ENCODE assay signal across 9 cellular contexts in the genomic region with DNA sequence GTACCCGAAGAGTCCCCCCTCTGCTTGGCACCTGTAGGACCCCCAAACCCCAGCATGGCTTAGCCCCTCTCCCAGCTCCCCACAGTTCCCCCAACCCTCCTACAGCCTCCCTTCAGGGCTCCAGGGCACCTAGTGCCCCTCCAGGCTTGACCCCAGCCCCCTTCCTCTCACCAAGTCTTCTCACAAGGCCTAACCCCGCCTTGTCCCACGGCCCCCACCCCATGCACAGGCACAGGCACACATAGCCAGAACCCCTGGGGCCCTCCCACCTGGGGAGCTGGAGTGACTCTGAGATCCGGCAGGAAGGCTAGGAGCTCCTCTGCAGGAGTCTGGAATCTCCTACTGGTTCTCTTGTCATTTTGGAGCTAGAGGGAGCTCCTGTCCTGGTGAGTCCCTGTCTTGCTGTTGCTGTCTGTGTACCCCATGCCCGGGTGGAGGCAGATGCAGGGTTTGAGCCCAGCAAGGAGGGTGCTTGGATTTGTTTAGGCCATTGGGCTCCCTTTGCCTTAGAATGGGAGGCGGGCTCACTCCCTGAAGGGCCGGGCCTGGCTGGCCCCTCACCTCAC. TPM values are rescaled to one million over a fixed set of nuclear protein-coding genes. Genes with fewer than 3 reads are reported as not detected.
DNase-seq lines count a peak whose midpoint lies in the region; ATAC-seq, FAIRE-seq and TF ChIP-seq lines count a peak whose summit lies in the region.
"Had no signal": no experiment of that assay in that cellular context is flagged by ENCODE, and none has a peak within 500 bp of the region (broad histone marks: within the 10 kb centered on the region; RNA-seq: fewer than 3 reads in every experiment).

No MANE protein-coding gene starts in this region.

- WGBS in gastroesophageal sphincter (ENCODE audit: low coverage in 1 of 2), 2 donors = 20% methylated on average over 1 of the region's 7 CpGs; no CpG with 5 or more reads in 1 of the 2 donors

- H3K27ac ChIP-seq in WERI-Rb-1 (no peak overlapping the region), gastroesophageal sphincter (peak overlapping the region; percentile 92 to 96 (median 94))

- TF ChIP-seq CTCF in WERI-Rb-1 (IDR thresholded peaks at IDR 0.05; ENCODE audit: low read depth, low read length) (peak; percentile 15; the same call in 1 of the 2 replicates), gastroesophageal sphincter (IDR thresholded peaks at IDR 0.05) (peak in 3 of 4 experiments; percentile 34 to 54 (median 46)), Caco-2 (IDR thresholded peaks at IDR 0.05; ENCODE audit: insufficient read depth in 1 of 2, low read depth in 1 of 2, low read length in 1 of 2, severe bottlenecking in 1 of 2, unreplicated experiment in 1 of 2) (peak in 1 of 2 experiments; percentile 3)

- in situ Hi-C loops in G401 (cut with HindIII; ENCODE audit: low sequenced_read_pairs) = no loop called here

- H3K27me3 ChIP-seq in WERI-Rb-1 (ENCODE audit: insufficient read depth, low read depth, severe bottlenecking) (no peaks in the 10 kb centered on the region), gastroesophageal sphincter (no peaks in the 10 kb centered on the region), Caco-2 (replicated peaks; ENCODE audit: control insufficient read depth, insufficient read depth, low read length) (no peaks in the 10 kb centered on the region)

- H3K9me3 ChIP-seq in WERI-Rb-1 (ENCODE audit: severe bottlenecking) (no peaks in the 10 kb centered on the region), gastroesophageal sphincter (no peaks in the 10 kb centered on the region), Caco-2 (no peaks in the 10 kb centered on the region)

- no peaks in the 10 kb centered on the region for H3K27me3 Mint-ChIP-seq in Caco-2 (ENCODE audit: insufficient read depth, unreplicated experiment)

- POLR2A ChIA-PET in Caco-2 (lab: Charles Lee) = no interaction called here

- no peaks in the 10 kb centered on the region for H3K4me1 Mint-ChIP-seq in Caco-2 (ENCODE audit: low read depth, unreplicated experiment)

- TF ChIP-seq EP300 in gastroesophageal sphincter (IDR thresholded peaks at IDR 0.05) = no peak

- peak; percentile 62 for ATAC-seq in gastroesophageal sphincter
- no peak for ATAC-seq in HG02885 (IDR thresholded peaks at IDR 0.05; ENCODE audit: poor library complexity, unreplicated experiment)

- DNase-seq in G401 (ENCODE audit: low spot score) (peak; percentile 82), WERI-Rb-1 (no peak), putamen (ENCODE audit: low spot score) (peak; percentile 43), Caco-2 (no peak), GM12891 (ENCODE audit: insufficient read length, low spot score) (no peak), T-helper 9 cell (no peak)

- TF ChIP-seq POLR2A in gastroesophageal sphincter (IDR thresholded peaks at IDR 0.05) = no peak
- no peak for TF ChIP-seq POLR2A in GM12891 (IDR thresholded peaks at IDR 0.05; ENCODE audit: low read depth, low read length)

- intact Hi-C loops in Caco-2 (cut with micrococcal nuclease; ENCODE audit: unreplicated experiment) = no loop called here

- no peak overlapping the region for H3K4me3 ChIP-seq in WERI-Rb-1 (ENCODE audit: low read depth, low read length)
- peak overlapping the region; percentile 35 to 52 for H3K4me3 ChIP-seq in gastroesophageal sphincter
- H3K4me3 ChIP-seq in Caco-2 (ENCODE audit: low read depth, low read length) = no peak overlapping the region

- no TSS peak for BruUV-seq in Caco-2 (replicated peaks; lab: Mats Ljungman, UMichigan)

- CTCF ChIA-PET in Caco-2 (lab: Charles Lee) = interaction anchor here (2.4 kb wide), 1 partner anchor 69 kb away, joined by 20 read pairs; no protein-coding TSS in a partner anchor

- H3K36me3 Mint-ChIP-seq in Caco-2 (ENCODE audit: insufficient read depth, unreplicated experiment) = no peaks in the 10 kb centered on the region

- H3K36me3 ChIP-seq in WERI-Rb-1 (no peaks in the 10 kb centered on the region; the same call in 1 of the 2 replicates), gastroesophageal sphincter (no peaks in the 10 kb centered on the region), Caco-2 (ENCODE audit: control insufficient read depth, insufficient read depth, low read length) (no peaks in the 10 kb centered on the region)

- H3K4me1 ChIP-seq in gastroesophageal sphincter (peaks cover 16 to 97% (median 49%) of the 10 kb centered on the region in 3 donors), Caco-2 (0 out of 2 replicates have a peak, but pooled peaks cover 10% of the 10 kb centered on the region)

- H3K4me3 Mint-ChIP-seq in Caco-2 (ENCODE audit: unreplicated experiment) = no peak overlapping the region

- no peak for FAIRE-seq in GM12891 (lab: Jason Lieb, UNC)
- FAIRE-seq: TTC549 had no signal

- H3K27ac Mint-ChIP-seq in Caco-2 (ENCODE audit: unreplicated experiment) = no peak overlapping the region

- H3K9me3 Mint-ChIP-seq in Caco-2 (ENCODE audit: unreplicated experiment) = no peaks in the 10 kb centered on the region

TF ChIP-seq in GM12891, 5 proteins besides CTCF, POLR2A, EP300 and RAD21:
- TF ChIP-seq SPI1 (IDR thresholded peaks at IDR 0.05; ENCODE audit: low read depth, low read length) (no peak), POU2F2 (IDR thresholded peaks at IDR 0.05; ENCODE audit: low read depth, low read length) (no peak), TAF1 (IDR thresholded peaks at IDR 0.05; ENCODE audit: low read depth, low read length) (no peak), POLR2AphosphoS5 (IDR thresholded peaks at IDR 0.05; ENCODE audit: low read depth, low read length) (no peak), PAX5 (IDR thresholded peaks at IDR 0.05; ENCODE audit: insufficient read depth, low read length, severe bottlenecking) (no peak)

RNA-seq across cellular contexts. Expression of a gene that starts 39.6 kb away (rescaled TPM):
- total RNA-seq in G401 (2014; rRNA removed; shearing (Covaris generic)) = 7.6 and 14.2 TPM in 2 replicates
- 100 to 1,000 TPM in 1 of 4 donors, 10 to 100 TPM in 3; 49.7 to 106 (median 76.1) TPM for total RNA-seq in gastroesophageal sphincter
- total RNA-seq in Caco-2 (2022) = 16.6 and 18.8 TPM in 2 replicates
- polyA plus RNA-seq in GM12891 (2012; ENCODE audit: low read depth, missing spikeins) = 47.3 TPM

Comparison
In these comparisons a context has a peak if more than half of its experiments do, and no peak if none do; other contexts are left out.
1. DNase-seq: peak in G401 (single experiment) and putamen (single experiment); none in WERI-Rb-1 (single experiment), Caco-2 (0 of 2), GM12891 (single experiment) and T-helper 9 cell (single experiment).
2. H3K4me3 ChIP-seq: peak in gastroesophageal sphincter (2 of 2); none in WERI-Rb-1 (single experiment) and Caco-2 (single experiment).